ENCODE assay signal across 31 cellular contexts in genomic region chr13:88074794-88075509, GRCh38.
DNase-seq lines count a peak whose midpoint lies in the region; ATAC-seq, FAIRE-seq and TF ChIP-seq lines count a peak whose summit lies in the region.
"Had no signal": no experiment of that assay in that cellular context is flagged by ENCODE, and none has a peak within 500 bp of the region (broad histone marks: within the 10 kb centered on the region; RNA-seq: fewer than 3 reads in every experiment).

No MANE protein-coding gene starts in this region.

- no peak overlapping the region for H3K4me2 ChIP-seq in HepG2 (ENCODE audit: low read depth, low read length)
- H3K4me2 ChIP-seq: A549; BLaER1 treated with 17β-estradiol and CSF1 and Interleukin-3, amounts not matched to agents 10 nM and 100 nM; SK-N-SH; smooth muscle cell had no signal

- no peak overlapping the region for H3K4me3 ChIP-seq in HepG2 (replicated peaks in 1 of 3; ENCODE audit: insufficient read depth in 1 of 3, low read depth in 2 of 3, low read length in 3 of 3)
- H3K4me3 ChIP-seq in right lobe of liver, result no peak overlapping the region
- H3K4me3 ChIP-seq in SK-N-MC, result no peak overlapping the region; the same call in 1 of the 2 replicates
- H3K4me3 ChIP-seq in gastroesophageal sphincter, result no peak overlapping the region
- no peak overlapping the region for H3K4me3 ChIP-seq in prostate gland
- no peak overlapping the region for H3K4me3 ChIP-seq in pancreas
- H3K4me3 ChIP-seq: A549; BLaER1 treated with 17β-estradiol and CSF1 and Interleukin-3, amounts not matched to agents 10 nM and 100 nM; coronary artery; GM12878; smooth muscle cell; upper lobe of left lung had no signal

- CTCF ChIA-PET in HepG2 (lab: Yijun Ruan, JAX; ENCODE audit: low intra/inter-chr PET ratio, low total read pairs), result no interaction called here

- 7% methylated on average over 5 of the region's 5 CpGs for WGBS in HepG2 (ENCODE audit: low lambda C conversion rate)
- 43% methylated on average over 5 of the region's 5 CpGs for WGBS in right lobe of liver (ENCODE audit: insufficient coverage, low coverage, low lambda C conversion rate, missing lambda C conversion rate)
- 55 to 59% methylated on average over 5 of the region's 5 CpGs for WGBS in gastroesophageal sphincter (ENCODE audit: low coverage in 1 of 2), 2 donors
- WGBS in prostate gland, result 71% methylated on average over 5 of the region's 5 CpGs
- 51 to 63% methylated on average over 5 of the region's 5 CpGs for WGBS in pancreas, 2 donors

- ATAC-seq in HepG2 (no peak), right lobe of liver (no peak), gastroesophageal sphincter (peak; percentile 79), HG02981 (IDR thresholded peaks at IDR 0.05; ENCODE audit: unreplicated experiment) (no peak), pancreas (no peak)
- ATAC-seq: A549; activated T-cell treated with anti-CD3 and anti-CD28 coated beads, Interleukin-2, amount 50 U/mL, for 4 hours; effector memory CD8-positive, alpha-beta T cell; esophagus mucosa; GM12878; HCT116; stimulated activated effector memory CD8-positive, alpha-beta T cell treated with anti-CD3 and anti-CD28 coated beads, Interleukin-12 subunit alpha, Interleukin-12 subunit beta, amount 100 ng/mL, for 72 hours had no signal

- H4K20me1 ChIP-seq in HepG2 (ENCODE audit: insufficient read depth, low read length), result no peaks in the 10 kb centered on the region
- H4K20me1 ChIP-seq: BLaER1 treated with 17β-estradiol and CSF1 and Interleukin-3, amounts not matched to agents 10 nM and 100 nM had no signal

- no peak overlapping the region for H2AFZ ChIP-seq in HepG2 (ENCODE audit: low read length)

- no peak overlapping the region for H3K27ac ChIP-seq in HepG2 (ENCODE audit: extremely low read length, insufficient read depth, low read length)
- no peak overlapping the region for H3K27ac ChIP-seq in right lobe of liver
- H3K27ac ChIP-seq in SK-N-MC, result no peak overlapping the region
- no peak overlapping the region for H3K27ac ChIP-seq in gastroesophageal sphincter
- no peak overlapping the region for H3K27ac ChIP-seq in prostate gland
- H3K27ac ChIP-seq in pancreas, result no peak overlapping the region
- H3K27ac ChIP-seq: A549; BLaER1 treated with 17β-estradiol and CSF1 and Interleukin-3, amounts not matched to agents 10 nM and 100 nM; coronary artery; HL-60; upper lobe of left lung; WERI-Rb-1 had no signal

- no peak overlapping the region for H3K9ac ChIP-seq in HepG2 (ENCODE audit: insufficient read depth, low read depth, low read length)
- no peak overlapping the region for H3K9ac ChIP-seq in SK-N-MC (ENCODE audit: insufficient read length)
- H3K9ac ChIP-seq: BLaER1 treated with 17β-estradiol and CSF1 and Interleukin-3, amounts not matched to agents 10 nM and 100 nM; SK-N-SH had no signal

- no peak for DNase-seq in HepG2 (ENCODE audit: low spot score)
- no peak for DNase-seq in right lobe of liver
- DNase-seq in SK-N-MC (ENCODE audit: low read depth, low spot score), result peak; percentile 16
- no peak for DNase-seq in iPS-NIHi7 (ENCODE audit: extremely low spot score)
- no peak for DNase-seq in prostate gland (ENCODE audit: low spot score)
- DNase-seq in pancreas, result no peak
- DNase-seq: activated CD4-positive, alpha-beta T cell treated with anti-CD3 and anti-CD28 coated beads, Interleukin-2, amount 10 ng/mL, durations not matched to agents 24 days and 14 days; activated naive CD4-positive, alpha-beta T cell; activated T-cell treated with anti-CD3 and anti-CD28 coated beads, Interleukin-2, amount 50 U/mL, for 4 hours; amygdala; Calu3; effector memory CD8-positive, alpha-beta T cell; kidney glomerular epithelial cell; NCI-H1417; NCI-H524 treated with DMSO at 0.1 percent for 48 hours; NK-92 treated with Interleukin-12 subunit alpha and Interleukin-12 subunit beta, amount 100 ng/mL, for 24 hours; SK-N-SH; substantia nigra; upper lobe of left lung; WERI-Rb-1 had no signal

- H3K4me1 ChIP-seq in HepG2 (ENCODE audit: insufficient read depth, low read length) (no peaks in the 10 kb centered on the region), right lobe of liver (no peaks in the 10 kb centered on the region), gastroesophageal sphincter (no peaks in the 10 kb centered on the region), prostate gland (replicated peaks) (no peaks in the 10 kb centered on the region), pancreas (no peaks in the 10 kb centered on the region)
- H3K4me1 ChIP-seq: A549, upper lobe of left lung had no signal

- intact Hi-C loops in HepG2 (cut with micrococcal nuclease; ENCODE audit: unreplicated experiment) (no loop called here), right lobe of liver (cut with DNase I) (no loop called here), prostate gland (cut with DNase I) (no loop called here), pancreas (cut with DNase I) (no loop called here)

- no peaks in the 10 kb centered on the region for H3K79me2 ChIP-seq in HepG2 (ENCODE audit: insufficient read depth, low read length)

- H3K36me3 ChIP-seq in HepG2 (replicated peaks in 1 of 2; ENCODE audit: control insufficient read depth in 1 of 2, insufficient read depth in 2 of 2, low read length in 2 of 2) (no peaks in the 10 kb centered on the region), right lobe of liver (no peaks in the 10 kb centered on the region), SK-N-MC (ENCODE audit: insufficient read depth, low read length) (no peaks in the 10 kb centered on the region), gastroesophageal sphincter (no peaks in the 10 kb centered on the region), prostate gland (no peaks in the 10 kb centered on the region), pancreas (no peaks in the 10 kb centered on the region)
- H3K36me3 ChIP-seq: BLaER1 treated with 17β-estradiol and CSF1 and Interleukin-3, amounts not matched to agents 10 nM and 100 nM; upper lobe of left lung; WERI-Rb-1 had no signal

- TF ChIP-seq POLR2A in HepG2 (IDR thresholded peaks at IDR 0.05; ENCODE audit: insufficient read depth in 1 of 2, low read depth in 2 of 2, low read length in 2 of 2) (no peak), right lobe of liver (IDR thresholded peaks at IDR 0.05) (no peak), gastroesophageal sphincter (IDR thresholded peaks at IDR 0.05) (no peak), prostate gland (IDR thresholded peaks at IDR 0.05) (no peak)

- no peak for TF ChIP-seq EP300 in HepG2 (IDR thresholded peaks at IDR 0.05; ENCODE audit: low read depth in 2 of 2, low read length in 2 of 2)
- TF ChIP-seq EP300 in HepG2 (CRISPR knock-in tag; IDR thresholded peaks at IDR 0.05; ENCODE audit: borderline replicate concordance), result no peak
- no peak for TF ChIP-seq EP300 in gastroesophageal sphincter (IDR thresholded peaks at IDR 0.05)

- no peak for TF ChIP-seq RAD21 in HepG2 (CRISPR knock-in tag; IDR thresholded peaks at IDR 0.05)

- H3K9me3 ChIP-seq in HepG2 (ENCODE audit: low read length), result peaks cover 10% of the 10 kb centered on the region
- H3K9me3 ChIP-seq in right lobe of liver, result no peaks in the 10 kb centered on the region
- no peaks in the 10 kb centered on the region for H3K9me3 ChIP-seq in SK-N-MC (ENCODE audit: low read depth, low read length)
- H3K9me3 ChIP-seq in gastroesophageal sphincter, result no peaks in the 10 kb centered on the region
- no peaks in the 10 kb centered on the region for H3K9me3 ChIP-seq in prostate gland
- no peaks in the 10 kb centered on the region for H3K9me3 ChIP-seq in pancreas
- H3K9me3 ChIP-seq: A549; BLaER1 treated with 17β-estradiol and CSF1 and Interleukin-3, amounts not matched to agents 10 nM and 100 nM; SK-N-SH; upper lobe of left lung had no signal

- FAIRE-seq in HepG2 (lab: Jason Lieb, UNC), result no peak
- no peak for FAIRE-seq in pancreas (lab: Jason Lieb, UNC)
- FAIRE-seq: A549, GM12878 had no signal

- H3K27me3 ChIP-seq in HepG2 (ENCODE audit: control insufficient read depth in 1 of 2, insufficient read depth in 2 of 2, low read length in 2 of 2) (no peaks in the 10 kb centered on the region), right lobe of liver (no peaks in the 10 kb centered on the region), gastroesophageal sphincter (no peaks in the 10 kb centered on the region), prostate gland (replicated peaks; ENCODE audit: insufficient read depth) (no peaks in the 10 kb centered on the region), pancreas (no peaks in the 10 kb centered on the region)
- H3K27me3 ChIP-seq: BLaER1 treated with 17β-estradiol and CSF1 and Interleukin-3, amounts not matched to agents 10 nM and 100 nM; upper lobe of left lung had no signal

- BruUV-seq in HepG2 (replicated peaks; lab: Mats Ljungman, UMichigan), result no TSS peak

- in situ Hi-C loops in HepG2 (cut with HindIII; ENCODE audit: extremely low pct_ligation_motif_present, low pct_unique_long_range_greater_than_20kb), result loop anchor here (25.0 kb wide), 1 partner anchor 987 kb away; no protein-coding TSS in a partner anchor

- POLR2A ChIA-PET in HepG2 (lab: Yijun Ruan, JAX), result no interaction called here

- TF ChIP-seq CTCF in HepG2 (CRISPR knock-in tag; IDR thresholded peaks at IDR 0.05) (no peak), right lobe of liver (IDR thresholded peaks at IDR 0.05) (no peak), gastroesophageal sphincter (IDR thresholded peaks at IDR 0.05) (no peak), prostate gland (IDR thresholded peaks at IDR 0.05) (no peak), pancreas (IDR thresholded peaks at IDR 0.05) (no peak)

TF ChIP-seq in HepG2, 621 proteins besides CTCF, POLR2A, EP300 and RAD21:
- TF ChIP-seq ATF5 (CRISPR knock-in tag; IDR thresholded peaks at IDR 0.05; ENCODE audit: low read depth), result no peak
- TF ChIP-seq CEBPB (IDR thresholded peaks at IDR 0.05; ENCODE audit: borderline replicate concordance, low read depth, low read length), result peak; percentile 9; the same call in 1 of the 2 replicates
- TF ChIP-seq ATF7 (IDR thresholded peaks at IDR 0.05), result peak; percentile 19; the same call in 1 of the 2 replicates
- no peak for TF ChIP-seq ATF7 (CRISPR knock-in tag; IDR thresholded peaks at IDR 0.05)
